Comparison of ENCODE assay signal across 1 cellular context in the genomic region with DNA sequence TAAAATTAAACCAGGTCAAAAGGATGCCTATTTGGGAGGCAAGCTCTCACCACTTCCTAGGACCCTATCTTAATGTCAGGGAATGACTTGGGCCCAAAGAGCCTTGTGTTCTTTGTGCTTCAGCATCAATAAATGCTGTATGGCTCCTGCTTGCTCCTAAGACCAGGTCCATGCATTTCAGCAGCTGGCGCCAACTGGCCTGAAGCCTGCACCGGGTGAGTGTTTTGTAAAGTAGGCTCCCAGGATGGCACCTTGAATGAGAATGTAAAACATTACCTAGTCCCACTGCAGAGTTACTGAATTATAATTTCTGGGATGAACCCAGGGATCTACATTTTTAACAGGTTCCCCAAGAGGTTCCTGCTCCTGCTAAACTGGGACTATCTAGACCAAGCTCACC.
TF ChIP-seq lines count a peak whose summit lies in the region.

No MANE protein-coding gene starts in this region.

TF ChIP-seq in HepG2, 621 proteins besides CTCF, POLR2A, EP300 and RAD21 (continued from another document):
- TF ChIP-seq, protein P1, sequence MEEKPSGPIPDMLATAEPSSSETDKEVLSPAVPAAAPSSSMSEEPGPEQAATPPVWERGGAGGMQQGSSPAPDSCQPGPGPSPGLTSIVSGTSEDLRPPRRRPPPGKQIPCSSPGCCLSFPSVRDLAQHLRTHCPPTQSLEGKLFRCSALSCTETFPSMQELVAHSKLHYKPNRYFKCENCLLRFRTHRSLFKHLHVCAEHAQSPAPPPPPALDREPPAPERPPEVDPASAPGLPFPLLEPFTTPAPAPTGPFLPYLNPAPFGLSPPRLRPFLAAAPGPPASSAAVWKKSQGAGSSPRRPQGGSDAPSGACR (CRISPR knock-in tag; IDR thresholded peaks at IDR 0.05): no peak
- TF ChIP-seq SYNCRIP (IDR thresholded peaks at IDR 0.05; ENCODE audit: insufficient read depth, low read depth, low read length): no peak
- TF ChIP-seq HOXD1 (CRISPR knock-in tag; IDR thresholded peaks at IDR 0.05): no peak
- TF ChIP-seq SRSF1 (optimal IDR thresholded peaks at IDR 0.05; ENCODE audit: low read depth, low read length): no peak
- TF ChIP-seq ZNF558 (CRISPR knock-in tag; IDR thresholded peaks at IDR 0.05; ENCODE audit: borderline replicate concordance): no peak
- no peak for TF ChIP-seq SP4 (CRISPR knock-in tag; IDR thresholded peaks at IDR 0.05)
- TF ChIP-seq, protein P2, sequence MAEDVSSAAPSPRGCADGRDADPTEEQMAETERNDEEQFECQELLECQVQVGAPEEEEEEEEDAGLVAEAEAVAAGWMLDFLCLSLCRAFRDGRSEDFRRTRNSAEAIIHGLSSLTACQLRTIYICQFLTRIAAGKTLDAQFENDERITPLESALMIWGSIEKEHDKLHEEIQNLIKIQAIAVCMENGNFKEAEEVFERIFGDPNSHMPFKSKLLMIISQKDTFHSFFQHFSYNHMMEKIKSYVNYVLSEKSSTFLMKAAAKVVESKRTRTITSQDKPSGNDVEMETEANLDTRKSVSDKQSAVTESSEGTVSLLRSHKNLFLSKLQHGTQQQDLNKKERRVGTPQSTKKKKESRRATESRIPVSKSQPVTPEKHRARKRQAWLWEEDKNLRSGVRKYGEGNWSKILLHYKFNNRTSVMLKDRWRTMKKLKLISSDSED (CRISPR knock-in tag; IDR thresholded peaks at IDR 0.05): no peak
- no peak for TF ChIP-seq ZNF772 (CRISPR knock-in tag; IDR thresholded peaks at IDR 0.05)
- no peak for TF ChIP-seq ZNF577 (CRISPR knock-in tag; IDR thresholded peaks at IDR 0.05; ENCODE audit: borderline replicate concordance, low read depth)
